ENCODE assay signal across 8 cellular contexts in genomic region chr2:120552800-120553471, GRCh38.
DNase-seq lines count a peak whose midpoint lies in the region; ATAC-seq and TF ChIP-seq lines count a peak whose summit lies in the region.

No MANE protein-coding gene starts in this region.

- peak; percentile 99 for ATAC-seq in left colon
- peak; percentile 49 for ATAC-seq in stimulated activated naive CD8-positive, alpha-beta T cell treated with anti-CD3 and anti-CD28 coated beads, Interleukin-15, Interleukin-2, amounts not matched to agents 100 U/mL and 50 U/mL, for 24 hours

- H3K4me3 ChIP-seq in AG09309 (ENCODE audit: control insufficient read depth, low read depth, low read length) (no peak overlapping the region), H7 (ENCODE audit: insufficient read depth, low read depth, low read length) (peak overlapping the region; percentile 25; the same call in 1 of the 2 replicates), SJCRH30 (no peak overlapping the region)

- DNase-seq in AG09309 (ENCODE audit: low read depth) (no peak), H7 (peak; percentile 95), NCI-H82 (lab: John Stamatoyannopoulos, UW) (peak; percentile 90), cerebellum (ENCODE audit: low spot score) (peak; percentile 15), left colon (peak; percentile 82), NCI-H2171 (lab: John Stamatoyannopoulos, UW) (no peak), SJCRH30 (no peak)
- DNase-seq in stimulated activated naive CD8-positive, alpha-beta T cell treated with anti-CD3 and anti-CD28 coated beads, Interleukin-15, Interleukin-2, amounts not matched to agents 100 U/mL and 50 U/mL, for 24 hours = peak; percentile 36

- H3K27ac ChIP-seq in SJCRH30 = no peak overlapping the region

- no peaks in the 10 kb centered on the region for H3K36me3 ChIP-seq in H7 (replicated peaks; ENCODE audit: control insufficient read depth, insufficient read depth, low read length)
- no peaks in the 10 kb centered on the region for H3K36me3 ChIP-seq in SJCRH30

- peaks cover 10% of the 10 kb centered on the region for H3K27me3 ChIP-seq in H7 (ENCODE audit: control insufficient read depth, insufficient read depth, low read length)
- H3K27me3 ChIP-seq in SJCRH30 = no peaks in the 10 kb centered on the region

- no peaks in the 10 kb centered on the region for H3K4me1 ChIP-seq in SJCRH30

- TF ChIP-seq CTCF in AG09309 (IDR thresholded peaks at IDR 0.05; ENCODE audit: control insufficient read depth, insufficient read depth, low read depth, low read length, missing control alignments) = peak; percentile 50

- H3K9me3 ChIP-seq in SJCRH30 (replicated peaks) = no peaks in the 10 kb centered on the region

- intact Hi-C loops in left colon (cut with DNase I, micrococcal nuclease) = no loop called here

Comparison
In these comparisons a context has a peak if more than half of its experiments do, and no peak if none do; other contexts are left out.
1. DNase-seq: peak in H7 (single experiment), NCI-H82 (single experiment), cerebellum (single experiment), left colon (2 of 2) and stimulated activated naive CD8-positive, alpha-beta T cell treated with anti-CD3 and anti-CD28 coated beads, Interleukin-15, Interleukin-2, amounts not matched to agents 100 U/mL and 50 U/mL, for 24 hours (single experiment); none in AG09309 (single experiment), NCI-H2171 (single experiment) and SJCRH30 (0 of 2).